Comparison of ENCODE assay signal across 8 cellular contexts in the genomic region with DNA sequence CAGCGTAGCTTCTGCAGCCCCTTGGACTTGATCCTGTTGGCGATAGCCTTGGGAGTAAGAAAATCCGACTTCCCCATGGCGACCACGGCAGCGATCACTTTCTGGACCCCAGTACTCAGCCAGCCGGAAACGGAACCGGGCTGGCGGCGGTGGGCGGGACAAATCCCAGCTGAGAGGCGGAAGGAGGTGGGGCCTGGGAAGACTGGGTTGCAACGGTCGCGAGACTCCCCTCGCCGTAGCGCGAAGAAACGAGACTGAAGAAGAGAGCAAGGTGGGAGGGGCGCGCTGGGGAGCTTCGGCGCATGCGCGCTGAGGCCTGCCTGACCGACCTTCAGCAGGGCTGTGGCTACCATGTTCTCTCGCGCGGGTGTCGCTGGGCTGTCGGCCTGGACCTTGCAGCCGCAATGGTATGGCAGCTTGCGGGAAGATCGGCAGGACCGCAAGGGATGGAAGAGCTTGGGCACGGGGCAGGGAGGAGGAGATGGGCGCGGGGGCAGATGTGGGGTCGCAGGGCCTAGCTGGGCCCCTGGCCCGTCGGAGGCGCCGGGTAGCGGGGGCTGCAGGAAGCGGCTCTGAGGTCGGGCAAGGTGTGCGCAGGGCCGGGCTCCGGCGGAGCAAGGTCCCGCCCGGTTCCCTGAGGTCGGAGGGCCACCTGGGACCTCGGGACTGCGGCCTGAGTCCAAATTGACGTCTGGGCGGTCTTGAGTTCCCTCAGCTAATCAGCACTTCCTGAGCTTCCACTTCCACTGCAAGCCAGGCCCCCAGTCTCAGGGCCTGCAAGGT. TPM values are rescaled to one million over a fixed set of nuclear protein-coding genes. Genes with fewer than 3 reads are reported as not detected.
A peak's percentile ranks its signal among the peaks of the same experiment; 100 is the strongest.
DNase-seq lines count a peak whose midpoint lies in the region; TF ChIP-seq lines count a peak whose summit lies in the region.

A gene (plus strand): TSS at position 321 of the 783 bp plus-strand sequence. CDS start 31 bp downstream, at position 352.
A gene with protein sequence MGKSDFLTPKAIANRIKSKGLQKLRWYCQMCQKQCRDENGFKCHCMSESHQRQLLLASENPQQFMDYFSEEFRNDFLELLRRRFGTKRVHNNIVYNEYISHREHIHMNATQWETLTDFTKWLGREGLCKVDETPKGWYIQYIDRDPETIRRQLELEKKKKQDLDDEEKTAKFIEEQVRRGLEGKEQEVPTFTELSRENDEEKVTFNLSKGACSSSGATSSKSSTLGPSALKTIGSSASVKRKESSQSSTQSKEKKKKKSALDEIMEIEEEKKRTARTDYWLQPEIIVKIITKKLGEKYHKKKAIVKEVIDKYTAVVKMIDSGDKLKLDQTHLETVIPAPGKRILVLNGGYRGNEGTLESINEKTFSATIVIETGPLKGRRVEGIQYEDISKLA (minus strand): TSS at position 137 of the 783 bp plus-strand sequence. CDS start 60 bp downstream, at position 77.

- no peaks in the 10 kb centered on the region for H3F3A ChIP-seq in neural progenitor cell (ENCODE audit: low read depth)

- H3K79me2 ChIP-seq in neural progenitor cell (ENCODE audit: low read depth) = peaks cover 99% of the 10 kb centered on the region

- no peak within 1 kb of the TSS for H3K4me3 Mint-ChIP-seq in neural progenitor cell

- H3K27me3 ChIP-seq in H7 (ENCODE audit: control insufficient read depth, insufficient read depth, low read length) (no peaks in the 10 kb centered on the region), neural progenitor cell (no peaks in the 10 kb centered on the region)

- peaks cover 12% of the 10 kb centered on the region for H3K36me3 Mint-ChIP-seq in neural progenitor cell

- H3K4me1 Mint-ChIP-seq in neural progenitor cell = peaks cover 20% of the 10 kb centered on the region

- H3K4me3 ChIP-seq in H7 (ENCODE audit: insufficient read depth, low read depth, low read length) (peak within 1 kb of the TSS; percentile 97), foreskin fibroblast (ENCODE audit: low read depth in 1 of 2, low read length in 2 of 2) (peak within 1 kb of the TSS; percentile 95 to 98), neural progenitor cell (peak within 1 kb of the TSS; percentile 86)

- H3K27me3 Mint-ChIP-seq in neural progenitor cell (ENCODE audit: insufficient read depth, low read depth) = no peaks in the 10 kb centered on the region

- peak within 1 kb of the TSS; percentile 99 for H3K9ac ChIP-seq in ES-I3 (ENCODE audit: low read depth, low read length)
- peak within 1 kb of the TSS; percentile 94 for H3K9ac ChIP-seq in neural progenitor cell

- H3K4me1 ChIP-seq in ES-I3 (ENCODE audit: insufficient read depth, low read length) (no peaks in the 10 kb centered on the region), neural progenitor cell (peaks cover 17% of the 10 kb centered on the region)

- no peaks in the 10 kb centered on the region for H3K9me3 Mint-ChIP-seq in neural progenitor cell

- H3K4me2 ChIP-seq in neural progenitor cell = peak within 1 kb of the TSS; percentile 85

- peak within 1 kb of the TSS; percentile 85 for H2AFZ ChIP-seq in neural progenitor cell (replicated peaks)

- H3K36me3 ChIP-seq in ES-I3 (ENCODE audit: insufficient read depth, low read length) (no peaks in the 10 kb centered on the region; the same call in 1 of the 2 replicates), H7 (replicated peaks; ENCODE audit: control insufficient read depth, insufficient read depth, low read length) (0 out of 2 replicates have a peak, but pooled peaks cover 1% of the 10 kb centered on the region), neural progenitor cell (peaks cover 2% of the 10 kb centered on the region)

- TF ChIP-seq CTCF in foreskin fibroblast (IDR thresholded peaks at IDR 0.05; ENCODE audit: low read depth, low read length) (no peak), neural progenitor cell (IDR thresholded peaks at IDR 0.05) (no peak)

- DNase-seq in H7 = peak; percentile 97
- DNase-seq in M059J (ENCODE audit: low read depth) = peak; percentile 86
- DNase-seq in activated effector memory CD4-positive, alpha-beta T cell treated with Interleukin-2 at 50 U/mL for 16 hours = peak; percentile 96
- DNase-seq in foreskin fibroblast = peak; percentile 95 to 99
- peak; percentile 98 for DNase-seq in neural progenitor cell (ENCODE audit: low spot score)
- DNase-seq in stromal cell of bone marrow (ENCODE audit: low read depth) = peak; percentile 94

- peaks cover 79% of the 10 kb centered on the region for H4K20me1 ChIP-seq in neural progenitor cell (ENCODE audit: low read depth)

- no peak within 1 kb of the TSS for H3K27ac ChIP-seq in neural progenitor cell

- H3K27ac Mint-ChIP-seq in neural progenitor cell = peak within 1 kb of the TSS; percentile 92

- TF ChIP-seq POLR2A in Raji (IDR thresholded peaks at IDR 0.05; ENCODE audit: insufficient read depth, low read depth, low read length) = peak; percentile 98

- H3K9me3 ChIP-seq in ES-I3 (ENCODE audit: control insufficient read depth, insufficient read depth, low read length) (no peaks in the 10 kb centered on the region), neural progenitor cell (ENCODE audit: low read depth) (no peaks in the 10 kb centered on the region)

RNA-seq across cellular contexts. Expression of the first gene that starts in this region (rescaled TPM):
- total RNA-seq in H7 (2014; rRNA removed; shearing (Covaris generic)) = 414 and 483 TPM in 2 replicates
- 258 and 346 TPM in 2 replicates for total RNA-seq in M059J (2014; rRNA removed; shearing (Covaris generic))
- 356 and 466 TPM in 2 replicates for total RNA-seq in neural progenitor cell (ENCODE audit: low replicate concordance)

RNA-seq across cellular contexts. Expression of the second gene that starts in this region (rescaled TPM):
- total RNA-seq in H7 (2014; rRNA removed; shearing (Covaris generic)) = 5.9 and 10.6 TPM in 2 replicates
- 8.7 and 14.4 TPM in 2 replicates for total RNA-seq in M059J (2014; rRNA removed; shearing (Covaris generic))
- total RNA-seq in neural progenitor cell (ENCODE audit: low replicate concordance) = 9.1 and 23.6 TPM in 2 replicates
